ENCODE assay signal across 33 cellular contexts in genomic region chrX:22296871-22297270, GRCh38. TPM values are rescaled to one million over a fixed set of nuclear protein-coding genes. Genes with fewer than 3 reads are reported as not detected.
"Had no signal": no experiment of that assay in that cellular context is flagged by ENCODE, and none has a peak within 500 bp of the region (broad histone marks: within the 10 kb centered on the region; RNA-seq: fewer than 3 reads in every experiment).

No MANE protein-coding gene starts in this region.

- H3K27ac Mint-ChIP-seq: activated B cell treated with CpG ODN at 0.5 μM for 24 hours; activated CD8-positive, alpha-beta T cell treated with anti-CD3 and anti-CD28 coated beads for 36 hours; activated naive CD8-positive, alpha-beta T cell treated with anti-CD3 and anti-CD28 coated beads for 36 hours; activated T-cell treated with anti-CD3 and anti-CD28 coated beads, Interleukin-2, amount 50 U/mL, for 72 hours; immature natural killer cell; nephron progenitor cell; stimulated activated naive B cell treated with anti-CD40 and anti-IgM and Interleukin-4, amounts not matched to agents 10 μg/mL and 1 μg/mL and 100 μg/mL, for 72 hours; T-helper 2 cell treated with Interferon-gamma antibody and Interleukin-4, amounts not matched to agents 5 μg/mL and 100 μg/mL, for 36 hours had no signal

- FAIRE-seq: endothelial cell of umbilical vein, kidney, small intestine had no signal

- H3K27me3 ChIP-seq: neutrophil, ovary, sigmoid colon, stomach, tibial nerve had no signal

- H3K9me3 ChIP-seq: neutrophil, ovary, prostate gland, sigmoid colon, stomach, tibial nerve had no signal

- H3K4me3 ChIP-seq: ovary, prostate gland, sigmoid colon, stomach, tibial nerve had no signal

- H3K4me1 Mint-ChIP-seq: immature natural killer cell had no signal

- H3K4me1 ChIP-seq: prostate gland had no signal

- H3K4me3 Mint-ChIP-seq: activated B cell treated with CpG ODN at 0.5 μM for 24 hours; activated CD8-positive, alpha-beta T cell treated with anti-CD3 and anti-CD28 coated beads for 36 hours; activated naive CD8-positive, alpha-beta T cell treated with anti-CD3 and anti-CD28 coated beads for 36 hours; activated T-cell treated with anti-CD3 and anti-CD28 coated beads, Interleukin-2, amount 50 U/mL, for 72 hours; immature natural killer cell; nephron progenitor cell; stimulated activated naive B cell treated with anti-CD40 and anti-IgM and Interleukin-4, amounts not matched to agents 10 μg/mL and 1 μg/mL and 100 μg/mL, for 72 hours; T-helper 2 cell treated with Interferon-gamma antibody and Interleukin-4, amounts not matched to agents 5 μg/mL and 100 μg/mL, for 36 hours had no signal

- H3K9me3 Mint-ChIP-seq: activated B cell treated with CpG ODN at 0.5 μM for 24 hours; activated CD8-positive, alpha-beta T cell treated with anti-CD3 and anti-CD28 coated beads for 36 hours; activated naive CD8-positive, alpha-beta T cell treated with anti-CD3 and anti-CD28 coated beads for 36 hours; activated T-cell treated with anti-CD3 and anti-CD28 coated beads, Interleukin-2, amount 50 U/mL, for 72 hours; stimulated activated naive B cell treated with anti-CD40 and anti-IgM and Interleukin-4, amounts not matched to agents 10 μg/mL and 1 μg/mL and 100 μg/mL, for 72 hours; T-helper 2 cell treated with Interferon-gamma antibody and Interleukin-4, amounts not matched to agents 5 μg/mL and 100 μg/mL, for 36 hours had no signal

- H3K27me3 Mint-ChIP-seq: activated naive CD8-positive, alpha-beta T cell treated with anti-CD3 and anti-CD28 coated beads for 36 hours had no signal

- DNase-seq: activated B cell treated with CpG ODN at 0.5 μM for 24 hours; activated CD4-positive, alpha-beta T cell treated with anti-CD3 and anti-CD28 coated beads, Interleukin-2, amount 50 U/mL, for 1 hour; activated CD8-positive, alpha-beta T cell treated with anti-CD3 and anti-CD28 coated beads for 36 hours; activated naive CD4-positive, alpha-beta T cell; activated naive CD8-positive, alpha-beta T cell treated with anti-CD3 and anti-CD28 coated beads for 36 hours; activated T-cell treated with anti-CD3 and anti-CD28 coated beads, Interleukin-2, amount 50 U/mL, for 72 hours; caudate nucleus; cortex of kidney; head of caudate nucleus; hypothalamus; immature natural killer cell; kidney; left colon; mammary epithelial cell; nephron progenitor cell; ovary; sigmoid colon; small intestine; stimulated activated CD4-positive, alpha-beta T cell treated with anti-CD3 and anti-CD28 coated beads, Interleukin-4, amount 100 ng/mL, for 4 hours; stimulated activated naive B cell treated with anti-CD40 and anti-IgM and Interleukin-4, amounts not matched to agents 10 μg/mL and 1 μg/mL and 100 μg/mL, for 72 hours; stomach; T-helper 1 cell had no signal

- H3K27ac ChIP-seq: neutrophil, ovary, prostate gland, sigmoid colon, stomach, tibial nerve had no signal

- H3K36me3 Mint-ChIP-seq: activated naive CD8-positive, alpha-beta T cell treated with anti-CD3 and anti-CD28 coated beads for 36 hours; immature natural killer cell; stimulated activated naive B cell treated with anti-CD40 and anti-IgM and Interleukin-4, amounts not matched to agents 10 μg/mL and 1 μg/mL and 100 μg/mL, for 72 hours had no signal

- H3K36me3 ChIP-seq: neutrophil, ovary, prostate gland, sigmoid colon, stomach, tibial nerve had no signal

RNA-seq across cellular contexts. Expression of gene CBLL2, which starts 24.2 kb away (rescaled TPM):
- total RNA-seq: activated B cell treated with CpG ODN at 0.5 μM for 24 hours; activated CD8-positive, alpha-beta T cell treated with anti-CD3 and anti-CD28 coated beads for 36 hours; activated naive CD8-positive, alpha-beta T cell treated with anti-CD3 and anti-CD28 coated beads for 36 hours; activated T-cell treated with anti-CD3 and anti-CD28 coated beads, Interleukin-2, amount 50 U/mL, for 72 hours; chondrocyte; endothelial cell of umbilical vein; fibroblast of villous mesenchyme; kidney; left colon; liver; mammary epithelial cell; mucosa of gallbladder; ovary; sigmoid colon; stomach; tibial nerve; ureter had no signal
- polyA plus RNA-seq: endothelial cell of umbilical vein, esophagus, immature natural killer cell, liver, mammary epithelial cell, ovary, sigmoid colon, small intestine, stomach had no signal
